ENCODE assay signal across 20 cellular contexts in the genomic region with DNA sequence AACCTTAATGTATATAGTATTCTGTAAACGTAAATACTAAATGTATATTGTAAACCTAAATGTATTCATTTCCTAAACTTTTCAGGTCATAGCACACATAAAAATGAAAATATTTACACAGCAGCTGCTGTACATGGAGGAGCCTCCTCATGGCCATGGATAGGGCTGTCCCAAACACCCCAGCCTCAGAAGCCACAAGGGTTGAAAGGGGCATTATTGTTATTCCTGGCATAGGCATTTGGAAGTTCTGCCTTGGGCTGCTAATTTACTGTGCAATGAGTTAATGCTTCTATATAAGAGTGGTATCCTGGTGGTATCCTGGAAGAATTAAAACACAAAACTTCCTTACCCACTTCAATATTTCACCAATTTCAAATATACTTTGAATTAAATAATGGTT.
"Had no signal": no experiment of that assay in that cellular context is flagged by ENCODE, and none has a peak within 500 bp of the region (broad histone marks: within the 10 kb centered on the region; RNA-seq: fewer than 3 reads in every experiment).

No MANE protein-coding gene starts in this region.

- H3K27ac ChIP-seq: neutrophil, stomach, thyroid gland, upper lobe of right lung had no signal

- H3K27ac Mint-ChIP-seq: endodermal cell; naive thymus-derived CD8-positive, alpha-beta T cell had no signal

- H3K4me1 Mint-ChIP-seq: naive thymus-derived CD8-positive, alpha-beta T cell had no signal

- H3K4me1 ChIP-seq: colonic mucosa, stomach, thyroid gland, upper lobe of right lung had no signal

- H3K27me3 ChIP-seq: colonic mucosa, neutrophil, stomach, thyroid gland, upper lobe of right lung, vagina had no signal

- H3K9me3 ChIP-seq: colonic mucosa, mucosa of descending colon, neutrophil, stomach, thyroid gland, upper lobe of right lung, vagina had no signal

- H3K36me3 ChIP-seq: colonic mucosa, neutrophil, stomach, thyroid gland, upper lobe of right lung, vagina had no signal

- H3K4me3 ChIP-seq: colonic mucosa, mucosa of descending colon, skin epidermis, stomach, thyroid gland, upper lobe of right lung, vagina had no signal

- H3K36me3 Mint-ChIP-seq: naive thymus-derived CD8-positive, alpha-beta T cell had no signal

- DNase-seq: colonic mucosa; dermis blood vessel endothelial cell; endodermal cell; erythroblast; foreskin melanocyte; head of caudate nucleus; hypothalamus; kidney glomerular epithelial cell; mucosa of descending colon; naive thymus-derived CD8-positive, alpha-beta T cell; posterior cingulate gyrus; stimulated activated CD4-positive, alpha-beta T cell treated with anti-CD3 and anti-CD28 coated beads, Interleukin-12 subunit alpha, Interleukin-12 subunit beta, amount 100 ng/mL, for 4 hours; stimulated activated naive CD4-positive, alpha-beta T cell; stomach; substantia nigra; thyroid gland; upper lobe of right lung had no signal

- H3K4me3 Mint-ChIP-seq: endodermal cell; naive thymus-derived CD8-positive, alpha-beta T cell had no signal

- H3K9me3 Mint-ChIP-seq: endodermal cell had no signal
